Comparison of ENCODE assay signal across 1 cellular context in the genomic region with DNA sequence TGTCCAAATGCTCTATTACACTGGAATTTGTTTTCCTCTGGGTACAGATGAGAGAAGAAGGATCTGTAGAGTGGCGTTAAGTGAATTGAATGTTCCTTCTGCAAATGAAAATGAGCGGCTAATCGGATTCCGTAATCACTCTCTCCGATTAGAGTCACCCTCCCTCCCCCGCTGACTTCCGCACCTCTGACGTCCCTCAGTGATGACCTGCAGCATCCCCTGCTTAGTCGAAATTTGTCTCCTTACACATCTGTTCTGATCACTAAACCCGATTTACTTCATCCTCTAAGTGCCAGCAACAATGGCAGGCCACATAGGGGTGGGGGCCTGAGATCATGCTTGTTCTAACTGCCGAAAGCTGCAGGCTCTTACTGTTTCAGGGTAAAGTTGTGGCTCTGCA.
TF ChIP-seq lines count a peak whose summit lies in the region.

No MANE protein-coding gene starts in this region.

TF ChIP-seq in GM23338, 12 proteins besides CTCF, POLR2A, EP300 and RAD21 (continued from another document):
- TF ChIP-seq, protein P1, sequence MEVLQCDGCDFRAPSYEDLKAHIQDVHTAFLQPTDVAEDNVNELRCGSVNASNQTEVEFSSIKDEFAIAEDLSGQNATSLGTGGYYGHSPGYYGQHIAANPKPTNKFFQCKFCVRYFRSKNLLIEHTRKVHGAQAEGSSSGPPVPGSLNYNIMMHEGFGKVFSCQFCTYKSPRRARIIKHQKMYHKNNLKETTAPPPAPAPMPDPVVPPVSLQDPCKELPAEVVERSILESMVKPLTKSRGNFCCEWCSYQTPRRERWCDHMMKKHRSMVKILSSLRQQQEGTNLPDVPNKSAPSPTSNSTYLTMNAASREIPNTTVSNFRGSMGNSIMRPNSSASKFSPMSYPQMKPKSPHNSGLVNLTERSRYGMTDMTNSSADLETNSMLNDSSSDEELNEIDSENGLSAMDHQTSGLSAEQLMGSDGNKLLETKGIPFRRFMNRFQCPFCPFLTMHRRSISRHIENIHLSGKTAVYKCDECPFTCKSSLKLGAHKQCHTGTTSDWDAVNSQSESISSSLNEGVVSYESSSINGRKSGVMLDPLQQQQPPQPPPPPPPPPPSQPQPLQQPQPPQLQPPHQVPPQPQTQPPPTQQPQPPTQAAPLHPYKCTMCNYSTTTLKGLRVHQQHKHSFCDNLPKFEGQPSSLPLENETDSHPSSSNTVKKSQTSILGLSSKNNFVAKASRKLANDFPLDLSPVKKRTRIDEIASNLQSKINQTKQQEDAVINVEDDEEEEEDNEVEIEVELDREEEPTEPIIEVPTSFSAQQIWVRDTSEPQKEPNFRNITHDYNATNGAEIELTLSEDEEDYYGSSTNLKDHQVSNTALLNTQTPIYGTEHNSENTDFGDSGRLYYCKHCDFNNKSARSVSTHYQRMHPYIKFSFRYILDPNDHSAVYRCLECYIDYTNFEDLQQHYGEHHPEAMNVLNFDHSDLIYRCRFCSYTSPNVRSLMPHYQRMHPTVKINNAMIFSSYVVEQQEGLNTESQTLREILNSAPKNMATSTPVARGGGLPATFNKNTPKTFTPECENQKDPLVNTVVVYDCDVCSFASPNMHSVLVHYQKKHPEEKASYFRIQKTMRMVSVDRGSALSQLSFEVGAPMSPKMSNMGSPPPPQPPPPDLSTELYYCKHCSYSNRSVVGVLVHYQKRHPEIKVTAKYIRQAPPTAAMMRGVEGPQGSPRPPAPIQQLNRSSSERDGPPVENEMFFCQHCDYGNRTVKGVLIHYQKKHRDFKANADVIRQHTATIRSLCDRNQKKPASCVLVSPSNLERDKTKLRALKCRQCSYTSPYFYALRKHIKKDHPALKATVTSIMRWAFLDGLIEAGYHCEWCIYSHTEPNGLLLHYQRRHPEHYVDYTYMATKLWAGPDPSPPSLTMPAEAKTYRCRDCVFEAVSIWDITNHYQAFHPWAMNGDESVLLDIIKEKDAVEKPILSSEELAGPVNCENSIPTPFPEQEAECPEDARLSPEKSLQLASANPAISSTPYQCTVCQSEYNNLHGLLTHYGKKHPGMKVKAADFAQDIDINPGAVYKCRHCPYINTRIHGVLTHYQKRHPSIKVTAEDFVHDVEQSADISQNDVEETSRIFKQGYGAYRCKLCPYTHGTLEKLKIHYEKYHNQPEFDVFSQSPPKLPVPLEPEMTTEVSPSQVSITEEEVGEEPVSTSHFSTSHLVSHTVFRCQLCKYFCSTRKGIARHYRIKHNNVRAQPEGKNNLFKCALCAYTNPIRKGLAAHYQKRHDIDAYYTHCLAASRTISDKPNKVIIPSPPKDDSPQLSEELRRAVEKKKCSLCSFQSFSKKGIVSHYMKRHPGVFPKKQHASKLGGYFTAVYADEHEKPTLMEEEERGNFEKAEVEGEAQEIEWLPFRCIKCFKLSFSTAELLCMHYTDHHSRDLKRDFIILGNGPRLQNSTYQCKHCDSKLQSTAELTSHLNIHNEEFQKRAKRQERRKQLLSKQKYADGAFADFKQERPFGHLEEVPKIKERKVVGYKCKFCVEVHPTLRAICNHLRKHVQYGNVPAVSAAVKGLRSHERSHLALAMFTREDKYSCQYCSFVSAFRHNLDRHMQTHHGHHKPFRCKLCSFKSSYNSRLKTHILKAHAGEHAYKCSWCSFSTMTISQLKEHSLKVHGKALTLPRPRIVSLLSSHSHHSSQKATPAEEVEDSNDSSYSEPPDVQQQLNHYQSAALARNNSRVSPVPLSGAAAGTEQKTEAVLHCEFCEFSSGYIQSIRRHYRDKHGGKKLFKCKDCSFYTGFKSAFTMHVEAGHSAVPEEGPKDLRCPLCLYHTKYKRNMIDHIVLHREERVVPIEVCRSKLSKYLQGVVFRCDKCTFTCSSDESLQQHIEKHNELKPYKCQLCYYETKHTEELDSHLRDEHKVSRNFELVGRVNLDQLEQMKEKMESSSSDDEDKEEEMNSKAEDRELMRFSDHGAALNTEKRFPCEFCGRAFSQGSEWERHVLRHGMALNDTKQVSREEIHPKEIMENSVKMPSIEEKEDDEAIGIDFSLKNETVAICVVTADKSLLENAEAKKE (CRISPR knock-in tag; IDR thresholded peaks at IDR 0.05) = no peak
- TF ChIP-seq POLR2AphosphoS5 (IDR thresholded peaks at IDR 0.05; ENCODE audit: low read depth) (no peak), EZH2 (IDR thresholded peaks at IDR 0.05; ENCODE audit: low read depth, unreplicated experiment) (no peak), ZNF331 (CRISPR knock-in tag; IDR thresholded peaks at IDR 0.05; ENCODE audit: low read depth) (no peak), ETS1 (IDR thresholded peaks at IDR 0.05) (no peak)
